ENCODE assay signal across 23 cellular contexts in the genomic region with DNA sequence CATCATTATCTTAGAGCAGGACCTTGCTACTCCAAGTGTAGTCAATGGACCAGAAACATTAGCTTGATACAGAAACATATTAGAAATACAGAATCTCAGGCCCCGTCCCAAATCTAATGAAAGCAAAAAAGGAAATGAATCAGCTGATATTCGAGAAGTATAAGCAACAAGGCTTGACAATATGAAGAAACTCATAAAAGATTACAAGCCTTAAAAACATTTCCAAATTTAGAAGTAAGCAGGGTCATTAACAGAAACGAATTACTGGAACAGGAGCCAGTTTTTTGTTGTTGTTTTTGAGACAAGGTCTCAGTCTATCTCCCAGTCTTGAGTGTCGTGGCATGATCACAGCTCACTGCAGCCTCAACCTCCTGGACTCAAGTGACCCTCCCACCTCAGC.
"Had no signal": no experiment of that assay in that cellular context is flagged by ENCODE, and none has a peak within 500 bp of the region (broad histone marks: within the 10 kb centered on the region; RNA-seq: fewer than 3 reads in every experiment).

No MANE protein-coding gene starts in this region.

- H3K27ac ChIP-seq: coronary artery, prostate gland, right atrium auricular region, stomach had no signal

- H3K27ac Mint-ChIP-seq: activated CD4-positive, alpha-beta T cell treated with anti-CD3 and anti-CD28 coated beads, Interleukin-2, amount 10 ng/mL, durations not matched to agents 24 days and 14 days; activated CD8-positive, alpha-beta T cell treated with anti-CD3 and anti-CD28 coated beads for 36 hours; activated naive CD4-positive, alpha-beta T cell treated with anti-CD3 and anti-CD28 coated beads, Interleukin-2, amount 10 ng/mL, durations not matched to agents 7 days and 5 days; activated naive CD8-positive, alpha-beta T cell treated with anti-CD3 and anti-CD28 coated beads, Interleukin-2, amount 50 U/mL, for 24 hours; stimulated activated effector memory CD8-positive, alpha-beta T cell treated with anti-CD3 and anti-CD28 coated beads, Interleukin-12 subunit alpha, Interleukin-12 subunit beta, amount 100 ng/mL, for 72 hours had no signal

- DNase-seq: activated CD4-positive, alpha-beta T cell treated with anti-CD3 and anti-CD28 coated beads, Interleukin-2, amount 10 ng/mL, durations not matched to agents 24 days and 14 days; activated CD8-positive, alpha-beta T cell treated with anti-CD3 and anti-CD28 coated beads for 36 hours; activated naive CD4-positive, alpha-beta T cell treated with anti-CD3 and anti-CD28 coated beads, Interleukin-2, amount 10 ng/mL, durations not matched to agents 7 days and 5 days; activated naive CD8-positive, alpha-beta T cell treated with anti-CD3 and anti-CD28 coated beads, Interleukin-2, amount 50 U/mL, for 24 hours; activated T-cell treated with anti-CD3 and anti-CD28 coated beads, Interleukin-2, amount 50 U/mL, for 1 hour; anterior cingulate cortex; erythroblast; left cardiac atrium; mesenchymal stem cell; mucosa of descending colon; naive B cell; small intestine; stimulated activated CD4-positive, alpha-beta T cell treated with anti-CD3 and anti-CD28 coated beads, Interleukin-15, amount 100 ng/mL, for 24 hours; stimulated activated CD4-positive, alpha-beta T cell treated with anti-CD3 and anti-CD28 coated beads, Interleukin-4, amount 100 ng/mL, for 1 hour; stomach; T1000; trophoblast cell had no signal

- H3K27me3 Mint-ChIP-seq: activated CD8-positive, alpha-beta T cell treated with anti-CD3 and anti-CD28 coated beads for 36 hours; naive B cell had no signal

- H3K4me3 ChIP-seq: coronary artery, mucosa of descending colon, prostate gland, right atrium auricular region, stomach had no signal

- H3K9me3 Mint-ChIP-seq: activated CD8-positive, alpha-beta T cell treated with anti-CD3 and anti-CD28 coated beads for 36 hours; activated naive CD4-positive, alpha-beta T cell treated with anti-CD3 and anti-CD28 coated beads, Interleukin-2, amount 10 ng/mL, durations not matched to agents 7 days and 5 days; activated naive CD8-positive, alpha-beta T cell treated with anti-CD3 and anti-CD28 coated beads, Interleukin-2, amount 50 U/mL, for 24 hours; naive B cell; neural crest cell; stimulated activated effector memory CD8-positive, alpha-beta T cell treated with anti-CD3 and anti-CD28 coated beads, Interleukin-12 subunit alpha, Interleukin-12 subunit beta, amount 100 ng/mL, for 72 hours had no signal

- H3K36me3 Mint-ChIP-seq: activated naive CD4-positive, alpha-beta T cell treated with anti-CD3 and anti-CD28 coated beads, Interleukin-2, amount 10 ng/mL, durations not matched to agents 7 days and 5 days; naive B cell; stimulated activated effector memory CD8-positive, alpha-beta T cell treated with anti-CD3 and anti-CD28 coated beads, Interleukin-12 subunit alpha, Interleukin-12 subunit beta, amount 100 ng/mL, for 72 hours had no signal

- H3K27me3 ChIP-seq: right atrium auricular region, stomach had no signal

- H3K4me1 ChIP-seq: prostate gland had no signal

- H3K4me3 Mint-ChIP-seq: activated CD4-positive, alpha-beta T cell treated with anti-CD3 and anti-CD28 coated beads, Interleukin-2, amount 10 ng/mL, durations not matched to agents 24 days and 14 days; activated CD8-positive, alpha-beta T cell treated with anti-CD3 and anti-CD28 coated beads for 36 hours; activated naive CD4-positive, alpha-beta T cell treated with anti-CD3 and anti-CD28 coated beads, Interleukin-2, amount 10 ng/mL, durations not matched to agents 7 days and 5 days; activated naive CD8-positive, alpha-beta T cell treated with anti-CD3 and anti-CD28 coated beads, Interleukin-2, amount 50 U/mL, for 24 hours; naive B cell; neural crest cell; stimulated activated effector memory CD8-positive, alpha-beta T cell treated with anti-CD3 and anti-CD28 coated beads, Interleukin-12 subunit alpha, Interleukin-12 subunit beta, amount 100 ng/mL, for 72 hours had no signal

- H3K4me1 Mint-ChIP-seq: activated CD4-positive, alpha-beta T cell treated with anti-CD3 and anti-CD28 coated beads, Interleukin-2, amount 10 ng/mL, durations not matched to agents 24 days and 14 days; activated naive CD4-positive, alpha-beta T cell treated with anti-CD3 and anti-CD28 coated beads, Interleukin-2, amount 10 ng/mL, durations not matched to agents 7 days and 5 days; activated naive CD8-positive, alpha-beta T cell treated with anti-CD3 and anti-CD28 coated beads, Interleukin-2, amount 50 U/mL, for 24 hours; stimulated activated effector memory CD8-positive, alpha-beta T cell treated with anti-CD3 and anti-CD28 coated beads, Interleukin-12 subunit alpha, Interleukin-12 subunit beta, amount 100 ng/mL, for 72 hours had no signal

- FAIRE-seq: islet of Langerhans, small intestine had no signal

- H3K9me3 ChIP-seq: mucosa of descending colon, prostate gland, right atrium auricular region, stomach had no signal

- ATAC-seq: activated CD8-positive, alpha-beta T cell treated with anti-CD3 and anti-CD28 coated beads for 36 hours; activated naive CD8-positive, alpha-beta T cell treated with anti-CD3 and anti-CD28 coated beads, Interleukin-2, amount 50 U/mL, for 24 hours; left cardiac atrium; mucosa of descending colon; stimulated activated effector memory CD8-positive, alpha-beta T cell treated with anti-CD3 and anti-CD28 coated beads, Interleukin-12 subunit alpha, Interleukin-12 subunit beta, amount 100 ng/mL, for 72 hours had no signal

- H3K36me3 ChIP-seq: prostate gland, right atrium auricular region, stomach had no signal
